In genomic region chr14:102526144-102526499, GRCh38 we compare ENCODE assay signal across 7 cellular contexts. TPM values are rescaled to one million over a fixed set of nuclear protein-coding genes. Genes with fewer than 3 reads are reported as not detected.
DNase-seq lines count a peak whose midpoint lies in the region; ATAC-seq, FAIRE-seq and TF ChIP-seq lines count a peak whose summit lies in the region.
"Not testable (repeated sequence)": the region's sequence is repeated elsewhere in the genome, so short reads cannot be mapped to it uniquely, and the experiment has no call there.

No MANE protein-coding gene starts in this region.

- H3K79me2 ChIP-seq in H1 (ENCODE audit: control insufficient read depth in 1 of 2, insufficient read depth in 2 of 2, low read length in 2 of 2); mesendoderm (ENCODE audit: control insufficient read depth, insufficient read depth, low read length): not testable (repeated sequence)

- not testable (repeated sequence) for H4K8ac ChIP-seq in H1 (ENCODE audit: extremely low read depth, insufficient read depth, low read length); mesendoderm (ENCODE audit: low read depth, low read length)

- not testable (repeated sequence) for H3K79me1 ChIP-seq in H1 (ENCODE audit: low read depth, low read length); mesendoderm (ENCODE audit: low read length)

- peak overlapping the region; percentile 18 for H4K5ac ChIP-seq in H1 (ENCODE audit: insufficient read length, low read depth, low read length)
- H4K5ac ChIP-seq in mesendoderm (ENCODE audit: low read length) = not testable (repeated sequence)

- H3K23me2 ChIP-seq in H1 (ENCODE audit: low read depth, low read length) = not testable (repeated sequence)

- not testable (repeated sequence) for H3K27me3 ChIP-seq in H1 (replicated peaks in 1 of 4; ENCODE audit: control insufficient read depth in 3 of 4, extremely low read depth in 1 of 4, insufficient read depth in 3 of 4, low read length in 3 of 4); mesendoderm (ENCODE audit: insufficient read depth, low read length, poor library complexity); rectal smooth muscle tissue (ENCODE audit: control insufficient read depth, insufficient read depth, low read length)

- CTCF ChIA-PET in activated naive CD4-positive, alpha-beta T cell treated with anti-CD3 and anti-CD28 coated beads for 36 hours (lab: Charles Lee) = interaction anchor here (0.5 kb wide), 1 partner anchor 122 kb away, joined by 3 read pairs; no protein-coding TSS in a partner anchor
- CTCF ChIA-PET in H1 (lab: Charles Lee; ENCODE audit: partially characterized antibody) = interaction anchor here (0.6 to 1.4 kb wide), 2 partner anchors 101 to 525 kb away, joined by 3 read pairs; no protein-coding TSS in a partner anchor

- POLR2A ChIA-PET in H1 (lab: Charles Lee; ENCODE audit: partially characterized antibody) = interaction anchor here (1.7 kb wide), 1 partner anchor 28 kb away, joined by 3 read pairs; no protein-coding TSS in a partner anchor

- not testable (repeated sequence) for H3K9ac ChIP-seq in H1 (replicated peaks in 1 of 4; ENCODE audit: extremely low read depth in 1 of 4, low read depth in 3 of 4, low read length in 3 of 4); mesendoderm (ENCODE audit: low read length); rectal smooth muscle tissue (ENCODE audit: low read length)

- not testable (repeated sequence) for H3K9me3 Mint-ChIP-seq in activated naive CD4-positive, alpha-beta T cell treated with anti-CD3 and anti-CD28 coated beads for 36 hours

- intact Hi-C loops in activated naive CD4-positive, alpha-beta T cell treated with anti-CD3 and anti-CD28 coated beads for 36 hours (cut with micrococcal nuclease) = loop anchor here (10.0 kb wide), 1 partner anchor 569 kb away; the partner anchor contains the start of gene EXOC3L4

- TF ChIP-seq CTCF in H1 (IDR thresholded peaks at IDR 0.05; ENCODE audit: control extremely low read depth in 1 of 3, insufficient read depth in 1 of 3, low read depth in 1 of 3, low read length in 3 of 3) = not testable (repeated sequence)

- TF ChIP-seq POLR2A in H1 (IDR thresholded peaks at IDR 0.05; ENCODE audit: control extremely low read depth in 1 of 2, low read depth in 2 of 2, low read length in 2 of 2) = not testable (repeated sequence)

- H3K36me3 ChIP-seq in H1 (ENCODE audit: control insufficient read depth in 2 of 4, insufficient read depth in 4 of 4, low read length in 3 of 4); mesendoderm (ENCODE audit: control insufficient read depth, insufficient read depth, low read length); rectal smooth muscle tissue (ENCODE audit: control insufficient read depth, insufficient read depth, low read length): not testable (repeated sequence)

- H3K9me3 ChIP-seq in T-helper 17 cell (ENCODE audit: control insufficient read depth, low read length, poor library complexity, severe bottlenecking); H1 (ENCODE audit: insufficient read depth in 2 of 2, low read depth in 1 of 2, low read length in 1 of 2): not testable (repeated sequence)

- peak overlapping the region; percentile 77 for H3K27ac Mint-ChIP-seq in T-helper 17 cell
- H3K27ac Mint-ChIP-seq in activated naive CD4-positive, alpha-beta T cell treated with anti-CD3 and anti-CD28 coated beads for 36 hours = not testable (repeated sequence)

- not testable (repeated sequence) for H3K4me1 ChIP-seq in H1 (replicated peaks in 1 of 4; ENCODE audit: control insufficient read depth in 3 of 4, insufficient read depth in 4 of 4, low read length in 3 of 4); mesendoderm (ENCODE audit: control insufficient read depth, low read depth, low read length); rectal smooth muscle tissue (ENCODE audit: control insufficient read depth, insufficient read depth, low read length)

- not testable (repeated sequence) for TF ChIP-seq EP300 in H1 (IDR thresholded peaks at IDR 0.05; ENCODE audit: borderline replicate concordance in 1 of 2, low read depth in 2 of 2, low read length in 2 of 2)

- peak overlapping the region; percentile 39; the same call in 1 of the 2 replicates for H2AK5ac ChIP-seq in H1 (ENCODE audit: low read depth, low read length)
- H2AK5ac ChIP-seq in mesendoderm (ENCODE audit: low read length) = not testable (repeated sequence)

- not testable (repeated sequence) for H3K27me3 Mint-ChIP-seq in T-helper 17 cell; activated naive CD4-positive, alpha-beta T cell treated with anti-CD3 and anti-CD28 coated beads for 36 hours (ENCODE audit: low read depth)

- not testable (repeated sequence) for H3K14ac ChIP-seq in H1 (ENCODE audit: insufficient read length)

- not testable (repeated sequence) for H2AFZ ChIP-seq in H1 (ENCODE audit: low read length)

- H3K4ac ChIP-seq in H1 (replicated peaks; ENCODE audit: insufficient read length, low read depth, low read length); mesendoderm (ENCODE audit: low read depth, low read length): not testable (repeated sequence)

- H2BK20ac ChIP-seq in H1 (ENCODE audit: low read length) = not testable (repeated sequence)

- not testable (repeated sequence) for FAIRE-seq in H1 (lab: Jason Lieb, UNC)

- not testable (repeated sequence) for H3K36me3 Mint-ChIP-seq in T-helper 17 cell (ENCODE audit: low read depth); activated naive CD4-positive, alpha-beta T cell treated with anti-CD3 and anti-CD28 coated beads for 36 hours (ENCODE audit: low read depth)

- H3K4me2 ChIP-seq in H1 (ENCODE audit: insufficient read depth in 1 of 2, low read depth in 2 of 2, low read length in 2 of 2); mesendoderm (ENCODE audit: low read length): not testable (repeated sequence)

- H2BK5ac ChIP-seq in H1 (ENCODE audit: low read depth, low read length); mesendoderm (ENCODE audit: low read length): not testable (repeated sequence)

- not testable (repeated sequence) for H3K4me3 Mint-ChIP-seq in T-helper 17 cell
- H3K4me3 Mint-ChIP-seq in activated naive CD4-positive, alpha-beta T cell treated with anti-CD3 and anti-CD28 coated beads for 36 hours = peak overlapping the region; percentile 83

- not testable (repeated sequence) for H2BK15ac ChIP-seq in H1 (ENCODE audit: low read length); mesendoderm (replicated peaks; ENCODE audit: low read depth)

- 0 out of 2 replicates have a peak overlapping the region, but pooled peaks have one; percentile 63 for H2BK12ac ChIP-seq in H1 (ENCODE audit: low read depth, low read length)

- H3K4me3 ChIP-seq in H1 (ENCODE audit: extremely low read depth in 1 of 4, insufficient read depth in 2 of 4, low read depth in 3 of 4, low read length in 4 of 4); mesendoderm (ENCODE audit: low read length): not testable (repeated sequence)
- peak overlapping the region; percentile 27 for H3K4me3 ChIP-seq in rectal smooth muscle tissue (ENCODE audit: low read length)

- H3K27ac ChIP-seq in H1 (ENCODE audit: low read depth, low read length); mesendoderm (ENCODE audit: low read depth, low read length); rectal smooth muscle tissue (ENCODE audit: low read depth, low read length): not testable (repeated sequence)

- 84% methylated on average over 4 of the region's 5 CpGs; no CpG with 5 or more reads in 1 of the 2 experiments for WGBS in H1 (ENCODE audit: extremely low coverage in 1 of 2, insufficient coverage in 1 of 2, insufficient read length in 1 of 2, insufficient replicate concordance in 2 of 2, low coverage in 1 of 2, low lambda C conversion rate in 2 of 2, missing lambda C conversion rate in 1 of 2), 2 experiments
- no CpG with 5 or more reads among the region's 5 CpGs for WGBS in mesendoderm (ENCODE audit: extremely low coverage, insufficient coverage, low lambda C conversion rate)

- ATAC-seq in T-helper 17 cell = not testable (repeated sequence)

- not testable (repeated sequence) for H3K18ac ChIP-seq in H1 (ENCODE audit: extremely low read depth, low read length); mesendoderm (ENCODE audit: low read length)

- not testable (repeated sequence) for H2BK120ac ChIP-seq in H1 (replicated peaks; ENCODE audit: low read depth, low read length); mesendoderm (ENCODE audit: low read depth, low read length)

- H3K56ac ChIP-seq in H1 (replicated peaks; ENCODE audit: insufficient read length, low read depth, low read length) = not testable (repeated sequence)
- peak overlapping the region; percentile 65 for H3K56ac ChIP-seq in mesendoderm (ENCODE audit: low read length)

- peaks cover 29% of the 10 kb centered on the region for H3K4me1 Mint-ChIP-seq in T-helper 17 cell
- H3K4me1 Mint-ChIP-seq in activated naive CD4-positive, alpha-beta T cell treated with anti-CD3 and anti-CD28 coated beads for 36 hours (ENCODE audit: low read depth) = peaks cover 28% of the 10 kb centered on the region

- not testable (repeated sequence) for H4K91ac ChIP-seq in H1 (replicated peaks; ENCODE audit: insufficient read length, low read length)

- DNase-seq in DMS53 (lab: John Stamatoyannopoulos, UW) (peak; percentile 21), M059J (ENCODE audit: low read depth) (peak; percentile 37)
- not testable (repeated sequence) for DNase-seq in T-helper 17 cell; activated naive CD4-positive, alpha-beta T cell treated with anti-CD3 and anti-CD28 coated beads for 36 hours; H1 (ENCODE audit: low read depth in 1 of 2, low spot score in 2 of 2); mesendoderm

- TF ChIP-seq RAD21 in H1 (IDR thresholded peaks at IDR 0.05 in 1 of 2, conservative IDR thresholded peaks at IDR 0.05 in 1 of 2; ENCODE audit: low read depth in 2 of 2, low read length in 2 of 2) = not testable (repeated sequence)

- H4K20me1 ChIP-seq in H1 (replicated peaks in 1 of 2; ENCODE audit: control insufficient read depth in 1 of 2, insufficient read depth in 2 of 2, low read length in 2 of 2) = not testable (repeated sequence)

- H3K23ac ChIP-seq in H1 (ENCODE audit: insufficient read length); mesendoderm (ENCODE audit: low read length): not testable (repeated sequence)

RNA-seq across cellular contexts. Expression of gene ANKRD9, which starts 16.5 kb away (rescaled TPM):
- 14.0 and 20.9 TPM in 2 replicates for total RNA-seq in M059J (2014; rRNA removed; shearing (Covaris generic))
- 10 to 100 TPM in 1 of 2 donors, 1 to 10 TPM in 1; 3.3 to 17.6 TPM for total RNA-seq in T-helper 17 cell
- 10 to 100 TPM; 11.5 to 13.3 TPM for total RNA-seq in activated naive CD4-positive, alpha-beta T cell treated with anti-CD3 and anti-CD28 coated beads for 36 hours
- 35.0 and 37.0 TPM in 2 replicates for total RNA-seq in H1 (2021; fragmentation: NEBNext Ultra II Directional; extraction: Animal tissue kit (Norgen Biotek cat#: 25700))
- 41.8 and 47.5 TPM in 2 replicates for polyA plus RNA-seq in H1 (2011; rRNA removed)
- polyA plus RNA-seq in H1 (2011; cell fraction: cytosol; rRNA removed) = 59.7 TPM
- polyA plus RNA-seq in H1 (2011; cell fraction: nucleus; rRNA removed) = 105 TPM
- 16.8 to 27.7 TPM (median 25.7 TPM) in 4 replicates for polyA plus RNA-seq in H1 (2012, experiment 1 of 2)
- 11.8 TPM for polyA plus RNA-seq in H1 (2012, experiment 2 of 2)
- polyA plus RNA-seq in H1 (2013, experiment 1 of 2) = 20.3 TPM
- 18.9 TPM for polyA plus RNA-seq in H1 (2013, experiment 2 of 2)
- 7.0 and 8.6 TPM in 2 replicates for polyA minus RNA-seq in H1 (2011; rRNA and poly(A)+ RNA removed)
- polyA minus RNA-seq in H1 (2011; cell fraction: cytosol; rRNA and poly(A)+ RNA removed) = 22.1 TPM
- 26.5 TPM for polyA minus RNA-seq in H1 (2011; cell fraction: nucleus; rRNA and poly(A)+ RNA removed)
- 7.0 TPM for polyA plus RNA-seq in mesendoderm (2013, experiment 1 of 2)
- 6.6 TPM for polyA plus RNA-seq in mesendoderm (2013, experiment 2 of 2)
